In genomic region chr5:133244242-133244641, GRCh38 we compare ENCODE assay signal across 9 cellular contexts.
DNase-seq lines count a peak whose midpoint lies in the region; ATAC-seq and TF ChIP-seq lines count a peak whose summit lies in the region.
"Had no signal": no experiment of that assay in that cellular context is flagged by ENCODE, and none has a peak within 500 bp of the region (broad histone marks: within the 10 kb centered on the region; RNA-seq: fewer than 3 reads in every experiment).

No MANE protein-coding gene starts in this region.

- in situ Hi-C loops in GM13976 (cut with MboI; ENCODE audit: low sequenced_read_pairs, unreplicated experiment): no loop called here

- DNase-seq in GM13976 (ENCODE audit: low spot score): peak; percentile 68
- DNase-seq in NCI-H1417 treated with DMSO at 0.1 percent for 48 hours (lab: John Stamatoyannopoulos, UW): peak; percentile 38
- peak; percentile 75 for DNase-seq in fibroblast of villous mesenchyme (ENCODE audit: low read depth)
- no peak for DNase-seq in NCI-H1694 (lab: John Stamatoyannopoulos, UW)
- DNase-seq in globus pallidus (ENCODE audit: low spot score): no peak
- no peak for DNase-seq in foreskin keratinocyte
- DNase-seq in COLO829 (ENCODE audit: low spot score): no peak

- H3K4me1 ChIP-seq in foreskin keratinocyte: peaks cover 22% of the 10 kb centered on the region

- TF ChIP-seq CTCF in GM13976 (IDR thresholded peaks at IDR 0.05; ENCODE audit: borderline replicate concordance, control extremely low read depth, extremely low read depth, insufficient read depth, missing control alignments) (no peak), fibroblast of villous mesenchyme (IDR thresholded peaks at IDR 0.05; ENCODE audit: insufficient read depth, low read depth, low read length) (no peak), foreskin keratinocyte (conservative IDR thresholded peaks at IDR 0.05) (no peak)

- ATAC-seq in GM21619 (IDR thresholded peaks at IDR 0.05; ENCODE audit: unreplicated experiment) (peak; percentile 47), foreskin keratinocyte (no peak)

- no peaks in the 10 kb centered on the region for H3K27me3 ChIP-seq in foreskin keratinocyte

- H3K4me3 ChIP-seq in fibroblast of villous mesenchyme (ENCODE audit: low read depth, low read length): no peak overlapping the region
- H3K4me3 ChIP-seq: skin epidermis had no signal

- no peak overlapping the region for H3K27ac ChIP-seq in foreskin keratinocyte

Comparison
In these comparisons a context has a peak if more than half of its experiments do, and no peak if none do; other contexts are left out.
1. DNase-seq: peak in GM13976 (single experiment), NCI-H1417 treated with DMSO at 0.1 percent for 48 hours (single experiment) and fibroblast of villous mesenchyme (single experiment); none in NCI-H1694 (single experiment), globus pallidus (single experiment), foreskin keratinocyte (0 of 2) and COLO829 (single experiment).